Comparison of ENCODE assay signal across 21 cellular contexts in genomic region chr20:14553774-14554524, GRCh38.
DNase-seq lines count a peak whose midpoint lies in the region; ATAC-seq and TF ChIP-seq lines count a peak whose summit lies in the region.
"Had no signal": no experiment of that assay in that cellular context is flagged by ENCODE, and none has a peak within 500 bp of the region (broad histone marks: within the 10 kb centered on the region; RNA-seq: fewer than 3 reads in every experiment).

No MANE protein-coding gene starts in this region.

- no peak overlapping the region for H3K4me3 Mint-ChIP-seq in Caco-2 (ENCODE audit: unreplicated experiment)
- H3K4me3 Mint-ChIP-seq: activated CD8-positive, alpha-beta T cell treated with anti-CD3 and anti-CD28 coated beads for 36 hours; CD4-positive, alpha-beta T cell; neural crest cell had no signal

- no TSS peak for BruUV-seq in Caco-2 (replicated peaks; lab: Mats Ljungman, UMichigan)

- H3K4me1 ChIP-seq in Caco-2: peaks cover 39% of the 10 kb centered on the region
- no peaks in the 10 kb centered on the region for H3K4me1 ChIP-seq in mesenchymal stem cell (ENCODE audit: control insufficient read depth, insufficient read depth, low read depth, low read length)
- no peaks in the 10 kb centered on the region for H3K4me1 ChIP-seq in MM.1S (ENCODE audit: low read length)
- H3K4me1 ChIP-seq in upper lobe of right lung: no peaks in the 10 kb centered on the region
- H3K4me1 ChIP-seq: heart right ventricle had no signal

- H4K20me1 ChIP-seq in MM.1S (ENCODE audit: insufficient read depth, low read length): no peaks in the 10 kb centered on the region

- H3K79me2 ChIP-seq in MM.1S (ENCODE audit: low read length): no peaks in the 10 kb centered on the region

- H3K79me1 ChIP-seq in mesenchymal stem cell (replicated peaks; ENCODE audit: low read length, poor library complexity, severe bottlenecking): no peaks in the 10 kb centered on the region

- no peak for TF ChIP-seq CTCF in Caco-2 (IDR thresholded peaks at IDR 0.05; ENCODE audit: insufficient read depth in 1 of 2, low read depth in 1 of 2, low read length in 1 of 2, severe bottlenecking in 1 of 2, unreplicated experiment in 1 of 2)
- no peak for TF ChIP-seq CTCF in MM.1S (IDR thresholded peaks at IDR 0.05; ENCODE audit: low read length)
- TF ChIP-seq CTCF in upper lobe of right lung (IDR thresholded peaks at IDR 0.05): no peak

- H3K4me1 Mint-ChIP-seq in Caco-2 (ENCODE audit: low read depth, unreplicated experiment): peaks cover 19% of the 10 kb centered on the region
- H3K4me1 Mint-ChIP-seq: neural crest cell had no signal

- WGBS in mesenchymal stem cell: 66% methylated on average over 6 of the region's 6 CpGs

- H3K36me3 ChIP-seq in Caco-2 (ENCODE audit: control insufficient read depth, insufficient read depth, low read length) (no peaks in the 10 kb centered on the region), mesenchymal stem cell (ENCODE audit: control insufficient read depth in 1 of 2, insufficient read depth in 2 of 2, low read depth in 1 of 2, low read length in 2 of 2) (no peaks in the 10 kb centered on the region), MM.1S (replicated peaks; ENCODE audit: insufficient read depth, low read length) (no peaks in the 10 kb centered on the region), upper lobe of right lung (no peaks in the 10 kb centered on the region)
- H3K36me3 ChIP-seq: heart right ventricle had no signal

- H3F3A ChIP-seq in MM.1S (ENCODE audit: insufficient read depth, low read length): no peaks in the 10 kb centered on the region

- H3K14ac ChIP-seq in mesenchymal stem cell (ENCODE audit: low read length in 2 of 2): no peak overlapping the region

- H3K27ac ChIP-seq in mesenchymal stem cell (ENCODE audit: low read length, poor library complexity, severe bottlenecking): no peak overlapping the region
- H3K27ac ChIP-seq in MM.1S (ENCODE audit: low read length): no peak overlapping the region
- no peak overlapping the region for H3K27ac ChIP-seq in upper lobe of right lung
- H3K27ac ChIP-seq: KMS-11 had no signal

- H3K4me3 ChIP-seq in Caco-2 (ENCODE audit: low read depth, low read length): no peak overlapping the region
- H3K4me3 ChIP-seq in mesenchymal stem cell (ENCODE audit: insufficient read depth in 1 of 2, low read depth in 1 of 2, low read length in 2 of 2): no peak overlapping the region
- no peak overlapping the region for H3K4me3 ChIP-seq in MM.1S (ENCODE audit: low read length)
- H3K4me3 ChIP-seq in upper lobe of right lung: no peak overlapping the region
- H3K4me3 ChIP-seq: heart right ventricle, mucosa of descending colon had no signal

- H3K9me2 ChIP-seq in MM.1S (replicated peaks; ENCODE audit: insufficient read depth, low read length): no peaks in the 10 kb centered on the region

- no peaks in the 10 kb centered on the region for H3K27me3 Mint-ChIP-seq in Caco-2 (ENCODE audit: insufficient read depth, unreplicated experiment)
- H3K27me3 Mint-ChIP-seq: activated CD8-positive, alpha-beta T cell treated with anti-CD3 and anti-CD28 coated beads for 36 hours; CD4-positive, alpha-beta T cell had no signal

- intact Hi-C loops in Caco-2 (cut with micrococcal nuclease; ENCODE audit: unreplicated experiment) (no loop called here), upper lobe of right lung (cut with DNase I) (no loop called here)

- peaks cover 4% of the 10 kb centered on the region for H3K36me3 Mint-ChIP-seq in Caco-2 (ENCODE audit: insufficient read depth, unreplicated experiment)

- H3K9me3 ChIP-seq in Caco-2: peaks cover 12% of the 10 kb centered on the region; the same call in 1 of the 2 replicates
- H3K9me3 ChIP-seq in mesenchymal stem cell (ENCODE audit: control insufficient read depth, low read length): no peaks in the 10 kb centered on the region
- no peaks in the 10 kb centered on the region for H3K9me3 ChIP-seq in MM.1S (replicated peaks; ENCODE audit: insufficient read depth, low read length)
- no peaks in the 10 kb centered on the region for H3K9me3 ChIP-seq in upper lobe of right lung
- H3K9me3 ChIP-seq: heart right ventricle, mucosa of descending colon had no signal

- H3K23ac ChIP-seq in mesenchymal stem cell (ENCODE audit: low read length in 2 of 2): no peak overlapping the region

- ATAC-seq in HG03196 (IDR thresholded peaks at IDR 0.05; ENCODE audit: unreplicated experiment) (no peak), upper lobe of right lung (no peak)
- ATAC-seq: activated CD8-positive, alpha-beta T cell treated with anti-CD3 and anti-CD28 coated beads for 36 hours; mucosa of descending colon; sciatic nerve had no signal

- no peak overlapping the region for H2BK5ac ChIP-seq in mesenchymal stem cell (ENCODE audit: low read depth, low read length, poor library complexity, severe bottlenecking)

- peak overlapping the region; percentile 19 for H3K27ac Mint-ChIP-seq in Caco-2 (ENCODE audit: unreplicated experiment)
- H3K27ac Mint-ChIP-seq: activated CD8-positive, alpha-beta T cell treated with anti-CD3 and anti-CD28 coated beads for 36 hours; CD4-positive, alpha-beta T cell had no signal

- H3K18ac ChIP-seq in mesenchymal stem cell (ENCODE audit: low read depth in 1 of 2, low read length in 2 of 2): no peak overlapping the region

- no peak overlapping the region for H4K91ac ChIP-seq in mesenchymal stem cell (ENCODE audit: low read length)

- no peak overlapping the region for H2BK15ac ChIP-seq in mesenchymal stem cell (ENCODE audit: low read depth, poor library complexity, severe bottlenecking)

- CTCF ChIA-PET in Caco-2 (lab: Charles Lee): no interaction called here

- POLR2A ChIA-PET in Caco-2 (lab: Charles Lee): no interaction called here

- peaks cover 47% of the 10 kb centered on the region for H3K9me3 Mint-ChIP-seq in Caco-2 (ENCODE audit: unreplicated experiment)
- H3K9me3 Mint-ChIP-seq: activated CD8-positive, alpha-beta T cell treated with anti-CD3 and anti-CD28 coated beads for 36 hours; CD4-positive, alpha-beta T cell; neural crest cell had no signal

- H2BK12ac ChIP-seq in mesenchymal stem cell (ENCODE audit: low read length in 2 of 2): no peak overlapping the region

- H4K8ac ChIP-seq in mesenchymal stem cell (ENCODE audit: low read length): no peak overlapping the region

- H3K27me3 ChIP-seq in Caco-2 (replicated peaks; ENCODE audit: control insufficient read depth, insufficient read depth, low read length) (no peaks in the 10 kb centered on the region), mesenchymal stem cell (ENCODE audit: control insufficient read depth in 1 of 2, insufficient read depth in 1 of 2, low read length in 2 of 2) (no peaks in the 10 kb centered on the region), MM.1S (replicated peaks; ENCODE audit: insufficient read depth, low read length) (no peaks in the 10 kb centered on the region), upper lobe of right lung (no peaks in the 10 kb centered on the region)
- H3K27me3 ChIP-seq: heart right ventricle had no signal

- H2AFZ ChIP-seq in mesenchymal stem cell (ENCODE audit: low read depth, low read length): no peak overlapping the region
- H2AFZ ChIP-seq in MM.1S (ENCODE audit: low read length): no peak overlapping the region

- H3K9ac ChIP-seq in mesenchymal stem cell (ENCODE audit: low read length) (peak overlapping the region; percentile 40), MM.1S (ENCODE audit: low read length) (no peak overlapping the region)
- H3K9ac ChIP-seq: KMS-11 had no signal

- H2AK5ac ChIP-seq in mesenchymal stem cell (ENCODE audit: low read length, severe bottlenecking): no peak overlapping the region

- H3K4ac ChIP-seq in mesenchymal stem cell (ENCODE audit: low read depth in 1 of 2, low read length in 2 of 2): no peak overlapping the region

- H2BK120ac ChIP-seq in mesenchymal stem cell (ENCODE audit: low read depth, low read length): no peak overlapping the region

- no peak overlapping the region for H3K4me2 ChIP-seq in mesenchymal stem cell (ENCODE audit: low read length, poor library complexity, severe bottlenecking)
- no peak overlapping the region for H3K4me2 ChIP-seq in MM.1S (ENCODE audit: low read depth, low read length)
- H3K4me2 ChIP-seq: KMS-11 had no signal

- DNase-seq in Caco-2 (no peak), NCI-H226 (peak; percentile 74), fibroblast of gingiva (ENCODE audit: low read depth) (peak; percentile 26), mesenchymal stem cell (no peak), MM.1S (no peak), NCI-H345 treated with DMSO at 0.1 percent for 48 hours (lab: John Stamatoyannopoulos, UW; ENCODE audit: unreplicated experiment) (no peak), upper lobe of right lung (no peak)
- DNase-seq: activated CD8-positive, alpha-beta T cell treated with anti-CD3 and anti-CD28 coated beads for 36 hours; amniotic stem cell; CD4-positive, alpha-beta T cell; central memory CD4-positive, alpha-beta T cell; DMS153; heart right ventricle; mucosa of descending colon; NCI-H187 treated with DMSO at 0.1 percent for 48 hours; NCI-H82; posterior cingulate gyrus had no signal

Comparison
In these comparisons a context has a peak if more than half of its experiments do, and no peak if none do; other contexts are left out.
1. DNase-seq: peak in NCI-H226 (single experiment) and fibroblast of gingiva (single experiment); none in Caco-2 (0 of 2), mesenchymal stem cell (single experiment), MM.1S (single experiment), NCI-H345 treated with DMSO at 0.1 percent for 48 hours (single experiment) and upper lobe of right lung (single experiment).